ENCODE assay signal across 1 cellular context in genomic region chr3:160399347-160400047, GRCh38.
TF ChIP-seq lines count a peak whose summit lies in the region.

TSS of gene SMC4 (plus strand) at chr3:160399650. CDS start at chr3:160400827, 1,177 bp downstream.

TF ChIP-seq in HepG2, 621 proteins besides CTCF, POLR2A, EP300 and RAD21 (continued from another document and continues in another):
- TF ChIP-seq ZNF512B (CRISPR knock-in tag; IDR thresholded peaks at IDR 0.05; ENCODE audit: borderline replicate concordance) (no peak), KLF13 (CRISPR knock-in tag; IDR thresholded peaks at IDR 0.05) (no peak), PREB (CRISPR knock-in tag; IDR thresholded peaks at IDR 0.05) (no peak), KLF11 (CRISPR knock-in tag; IDR thresholded peaks at IDR 0.05) (no peak), ZNF296 (CRISPR knock-in tag; conservative IDR thresholded peaks at IDR 0.05) (no peak), PLRG1 (conservative IDR thresholded peaks at IDR 0.05) (no peak), SP4 (CRISPR knock-in tag; IDR thresholded peaks at IDR 0.05) (peak; percentile 62; the same call in 1 of the 2 replicates), CENPT (CRISPR knock-in tag; IDR thresholded peaks at IDR 0.05; ENCODE audit: low read depth) (no peak), ZNF205 (CRISPR knock-in tag; IDR thresholded peaks at IDR 0.05) (no peak), ZNF773 (CRISPR knock-in tag; IDR thresholded peaks at IDR 0.05; ENCODE audit: borderline replicate concordance) (no peak), ISL2 (CRISPR knock-in tag; IDR thresholded peaks at IDR 0.05) (no peak), RXRB (CRISPR knock-in tag; IDR thresholded peaks at IDR 0.05; ENCODE audit: borderline replicate concordance) (no peak), NCOR1 (IDR thresholded peaks at IDR 0.05; ENCODE audit: borderline replicate concordance, low read length) (peak; percentile 47; the same call in 1 of the 2 replicates), ZNF891 (CRISPR knock-in tag; IDR thresholded peaks at IDR 0.05) (no peak), SAFB2 (CRISPR knock-in tag; IDR thresholded peaks at IDR 0.05; ENCODE audit: borderline replicate concordance, low read depth) (no peak), NR2F6 (IDR thresholded peaks at IDR 0.05) (no peak), NR2F6 (CRISPR knock-in tag; IDR thresholded peaks at IDR 0.05) (no peak), ZNF737 (CRISPR knock-in tag; IDR thresholded peaks at IDR 0.05; ENCODE audit: borderline replicate concordance) (no peak), ZNF7 (CRISPR knock-in tag; IDR thresholded peaks at IDR 0.05) (no peak), ZBTB7B (CRISPR knock-in tag; IDR thresholded peaks at IDR 0.05) (no peak), BORCS8-MEF2B (CRISPR knock-in tag; IDR thresholded peaks at IDR 0.05) (peak; percentile 74; the same call in 1 of the 2 replicates), ZNF574 (CRISPR knock-in tag; IDR thresholded peaks at IDR 0.05) (no peak; the same call in 1 of the 2 replicates), RFXANK (CRISPR knock-in tag; IDR thresholded peaks at IDR 0.05) (no peak), SIN3A (IDR thresholded peaks at IDR 0.05; ENCODE audit: borderline replicate concordance, low read depth, low read length) (peak; percentile 98), ZFP91 (CRISPR knock-in tag; IDR thresholded peaks at IDR 0.05; ENCODE audit: borderline replicate concordance) (no peak; the same call in 1 of the 2 replicates), ZNF558 (CRISPR knock-in tag; IDR thresholded peaks at IDR 0.05; ENCODE audit: borderline replicate concordance) (no peak), CREB1 (IDR thresholded peaks at IDR 0.05) (no peak), CREB1 (CRISPR knock-in tag; IDR thresholded peaks at IDR 0.05) (peak; percentile 81), ARHGAP35 (CRISPR knock-in tag; IDR thresholded peaks at IDR 0.05; ENCODE audit: borderline replicate concordance) (no peak), SRSF1 (optimal IDR thresholded peaks at IDR 0.05; ENCODE audit: low read depth, low read length) (no peak), SCMH1 (CRISPR knock-in tag; IDR thresholded peaks at IDR 0.05; ENCODE audit: borderline replicate concordance) (no peak), ZNF605 (CRISPR knock-in tag; IDR thresholded peaks at IDR 0.05) (no peak), CBX5 (CRISPR knock-in tag; IDR thresholded peaks at IDR 0.05; ENCODE audit: borderline replicate concordance) (no peak), POLR2G (IDR thresholded peaks at IDR 0.05; ENCODE audit: low read depth, low read length) (peak; percentile 82), MTA1 (CRISPR knock-in tag; IDR thresholded peaks at IDR 0.05; ENCODE audit: borderline replicate concordance) (no peak), ZNF329 (CRISPR knock-in tag; IDR thresholded peaks at IDR 0.05; ENCODE audit: low read depth) (no peak), ZNF230 (CRISPR knock-in tag; IDR thresholded peaks at IDR 0.05) (no peak; the same call in 1 of the 2 replicates), PBX3 (CRISPR knock-in tag; IDR thresholded peaks at IDR 0.05; ENCODE audit: borderline replicate concordance) (no peak), ZNF292 (CRISPR knock-in tag; IDR thresholded peaks at IDR 0.05; ENCODE audit: borderline replicate concordance, low read depth) (no peak), ETV5 (CRISPR knock-in tag; IDR thresholded peaks at IDR 0.05; ENCODE audit: borderline replicate concordance) (no peak; the same call in 1 of the 2 replicates), TRAFD1 (CRISPR knock-in tag; IDR thresholded peaks at IDR 0.05; ENCODE audit: borderline replicate concordance) (no peak)
- TF ChIP-seq, protein P1, sequence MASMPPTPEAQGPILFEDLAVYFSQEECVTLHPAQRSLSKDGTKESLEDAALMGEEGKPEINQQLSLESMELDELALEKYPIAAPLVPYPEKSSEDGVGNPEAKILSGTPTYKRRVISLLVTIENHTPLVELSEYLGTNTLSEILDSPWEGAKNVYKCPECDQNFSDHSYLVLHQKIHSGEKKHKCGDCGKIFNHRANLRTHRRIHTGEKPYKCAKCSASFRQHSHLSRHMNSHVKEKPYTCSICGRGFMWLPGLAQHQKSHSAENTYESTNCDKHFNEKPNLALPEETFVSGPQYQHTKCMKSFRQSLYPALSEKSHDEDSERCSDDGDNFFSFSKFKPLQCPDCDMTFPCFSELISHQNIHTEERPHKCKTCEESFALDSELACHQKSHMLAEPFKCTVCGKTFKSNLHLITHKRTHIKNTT (CRISPR knock-in tag; IDR thresholded peaks at IDR 0.05) = no peak
- TF ChIP-seq, protein P2, sequence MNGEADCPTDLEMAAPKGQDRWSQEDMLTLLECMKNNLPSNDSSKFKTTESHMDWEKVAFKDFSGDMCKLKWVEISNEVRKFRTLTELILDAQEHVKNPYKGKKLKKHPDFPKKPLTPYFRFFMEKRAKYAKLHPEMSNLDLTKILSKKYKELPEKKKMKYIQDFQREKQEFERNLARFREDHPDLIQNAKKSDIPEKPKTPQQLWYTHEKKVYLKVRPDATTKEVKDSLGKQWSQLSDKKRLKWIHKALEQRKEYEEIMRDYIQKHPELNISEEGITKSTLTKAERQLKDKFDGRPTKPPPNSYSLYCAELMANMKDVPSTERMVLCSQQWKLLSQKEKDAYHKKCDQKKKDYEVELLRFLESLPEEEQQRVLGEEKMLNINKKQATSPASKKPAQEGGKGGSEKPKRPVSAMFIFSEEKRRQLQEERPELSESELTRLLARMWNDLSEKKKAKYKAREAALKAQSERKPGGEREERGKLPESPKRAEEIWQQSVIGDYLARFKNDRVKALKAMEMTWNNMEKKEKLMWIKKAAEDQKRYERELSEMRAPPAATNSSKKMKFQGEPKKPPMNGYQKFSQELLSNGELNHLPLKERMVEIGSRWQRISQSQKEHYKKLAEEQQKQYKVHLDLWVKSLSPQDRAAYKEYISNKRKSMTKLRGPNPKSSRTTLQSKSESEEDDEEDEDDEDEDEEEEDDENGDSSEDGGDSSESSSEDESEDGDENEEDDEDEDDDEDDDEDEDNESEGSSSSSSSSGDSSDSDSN (CRISPR knock-in tag; IDR thresholded peaks at IDR 0.05) = no peak
- TF ChIP-seq, protein P3, sequence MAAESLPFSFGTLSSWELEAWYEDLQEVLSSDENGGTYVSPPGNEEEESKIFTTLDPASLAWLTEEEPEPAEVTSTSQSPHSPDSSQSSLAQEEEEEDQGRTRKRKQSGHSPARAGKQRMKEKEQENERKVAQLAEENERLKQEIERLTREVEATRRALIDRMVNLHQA (CRISPR knock-in tag; IDR thresholded peaks at IDR 0.05) = no peak
- TF ChIP-seq, protein P4, sequence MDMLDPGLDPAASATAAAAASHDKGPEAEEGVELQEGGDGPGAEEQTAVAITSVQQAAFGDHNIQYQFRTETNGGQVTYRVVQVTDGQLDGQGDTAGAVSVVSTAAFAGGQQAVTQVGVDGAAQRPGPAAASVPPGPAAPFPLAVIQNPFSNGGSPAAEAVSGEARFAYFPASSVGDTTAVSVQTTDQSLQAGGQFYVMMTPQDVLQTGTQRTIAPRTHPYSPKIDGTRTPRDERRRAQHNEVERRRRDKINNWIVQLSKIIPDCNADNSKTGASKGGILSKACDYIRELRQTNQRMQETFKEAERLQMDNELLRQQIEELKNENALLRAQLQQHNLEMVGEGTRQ (IDR thresholded peaks at IDR 0.05; ENCODE audit: low read depth, low read length) = no peak
- TF ChIP-seq, protein P4 (CRISPR knock-in tag; IDR thresholded peaks at IDR 0.05; ENCODE audit: borderline replicate concordance) = no peak
- TF ChIP-seq, protein P5, sequence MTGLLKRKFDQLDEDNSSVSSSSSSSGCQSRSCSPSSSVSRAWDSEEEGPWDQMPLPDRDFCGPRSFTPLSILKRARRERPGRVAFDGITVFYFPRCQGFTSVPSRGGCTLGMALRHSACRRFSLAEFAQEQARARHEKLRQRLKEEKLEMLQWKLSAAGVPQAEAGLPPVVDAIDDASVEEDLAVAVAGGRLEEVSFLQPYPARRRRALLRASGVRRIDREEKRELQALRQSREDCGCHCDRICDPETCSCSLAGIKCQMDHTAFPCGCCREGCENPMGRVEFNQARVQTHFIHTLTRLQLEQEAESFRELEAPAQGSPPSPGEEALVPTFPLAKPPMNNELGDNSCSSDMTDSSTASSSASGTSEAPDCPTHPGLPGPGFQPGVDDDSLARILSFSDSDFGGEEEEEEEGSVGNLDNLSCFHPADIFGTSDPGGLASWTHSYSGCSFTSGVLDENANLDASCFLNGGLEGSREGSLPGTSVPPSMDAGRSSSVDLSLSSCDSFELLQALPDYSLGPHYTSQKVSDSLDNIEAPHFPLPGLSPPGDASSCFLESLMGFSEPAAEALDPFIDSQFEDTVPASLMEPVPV (CRISPR knock-in tag; IDR thresholded peaks at IDR 0.05) = no peak; the same call in 1 of the 2 replicates
